6 cellular contexts compared by ENCODE assay signal in the genomic region with DNA sequence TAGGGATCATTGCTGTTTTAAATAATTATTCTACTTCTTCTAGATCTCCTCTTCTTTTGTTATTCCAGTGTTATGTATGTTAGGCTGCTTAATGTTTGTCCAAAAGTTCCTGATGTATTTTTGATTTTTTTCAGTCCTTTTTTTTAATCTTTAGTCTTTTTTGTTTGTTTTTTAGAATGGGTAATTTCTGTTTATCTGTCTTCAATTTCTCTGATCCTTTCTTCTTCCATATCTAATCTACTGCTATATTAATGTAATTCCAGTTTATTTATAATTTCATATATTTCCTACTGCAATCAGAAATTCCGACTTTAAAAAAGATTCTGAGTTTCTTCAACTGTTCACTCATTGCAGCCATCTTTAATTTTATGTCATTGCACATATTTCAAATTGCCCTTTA.
"Had no signal": no experiment of that assay in that cellular context is flagged by ENCODE, and none has a peak within 500 bp of the region (broad histone marks: within the 10 kb centered on the region; RNA-seq: fewer than 3 reads in every experiment).

No MANE protein-coding gene starts in this region.

- DNase-seq: IMR-90 had no signal

- H3K27me3 Mint-ChIP-seq: IgD-negative memory B cell had no signal

- H3K27ac Mint-ChIP-seq: IgD-negative memory B cell had no signal

- ATAC-seq: HepG2, K562 had no signal

- H3K4me3 ChIP-seq: K562 had no signal

- H3K27ac ChIP-seq: HL-60 had no signal

- FAIRE-seq: HepG2, HTR-8/SVneo, K562 had no signal
